ENCODE assay signal across 9 cellular contexts in genomic region chr14:77023001-77023996, GRCh38. TPM values are rescaled to one million over a fixed set of nuclear protein-coding genes. Genes with fewer than 3 reads are reported as not detected.
DNase-seq lines count a peak whose midpoint lies in the region; ATAC-seq and TF ChIP-seq lines count a peak whose summit lies in the region.
"Had no signal": no experiment of that assay in that cellular context is flagged by ENCODE, and none has a peak within 500 bp of the region (broad histone marks: within the 10 kb centered on the region; RNA-seq: fewer than 3 reads in every experiment).

No MANE protein-coding gene starts in this region.

- ATAC-seq in CD4-positive, alpha-beta T cell (ENCODE audit: poor library complexity): no peak
- ATAC-seq in GM21825 (IDR thresholded peaks at IDR 0.05; ENCODE audit: unreplicated experiment): no peak
- no peak for ATAC-seq in HG02870 (IDR thresholded peaks at IDR 0.05; ENCODE audit: unreplicated experiment)

- H3K4me3 ChIP-seq in MG63 (peak overlapping the region; percentile 73), cardiac muscle cell (peak overlapping the region; percentile 85)

- CTCF ChIA-PET in CD4-positive, alpha-beta T cell (lab: Charles Lee): interaction anchor here (0.8 to 2.1 kb wide), 11 partner anchors 9 to 147 kb away, joined by 3 to 13 read pairs (median 6); no protein-coding TSS in a partner anchor
- CTCF ChIA-PET in activated naive CD4-positive, alpha-beta T cell treated with anti-CD3 and anti-CD28 coated beads for 36 hours (lab: Charles Lee): interaction anchor here (0.8 to 3.7 kb wide), 17 partner anchors 10 to 148 kb away, joined by 3 to 23 read pairs (median 4); no protein-coding TSS in a partner anchor

- peak overlapping the region; percentile 69 for H3K4me3 Mint-ChIP-seq in CD4-positive, alpha-beta T cell
- H3K4me3 Mint-ChIP-seq in activated naive CD4-positive, alpha-beta T cell treated with anti-CD3 and anti-CD28 coated beads for 36 hours: peak overlapping the region; percentile 26

- H3K4me1 Mint-ChIP-seq in CD4-positive, alpha-beta T cell (ENCODE audit: low read depth): peaks cover 36% of the 10 kb centered on the region
- peaks cover 49% of the 10 kb centered on the region for H3K4me1 Mint-ChIP-seq in activated naive CD4-positive, alpha-beta T cell treated with anti-CD3 and anti-CD28 coated beads for 36 hours (ENCODE audit: low read depth)

- H3K36me3 Mint-ChIP-seq in CD4-positive, alpha-beta T cell (ENCODE audit: low read depth): peaks cover 25% of the 10 kb centered on the region
- peaks cover 21% of the 10 kb centered on the region for H3K36me3 Mint-ChIP-seq in activated naive CD4-positive, alpha-beta T cell treated with anti-CD3 and anti-CD28 coated beads for 36 hours (ENCODE audit: low read depth)

- no peaks in the 10 kb centered on the region for H3K9me3 ChIP-seq in CD4-positive, alpha-beta T cell (ENCODE audit: control insufficient read depth, low read length)
- H3K9me3 ChIP-seq in MG63 (no peaks in the 10 kb centered on the region), cardiac muscle cell (ENCODE audit: low read depth) (no peaks in the 10 kb centered on the region)

- H3K36me3 ChIP-seq in MG63 (peaks cover 28% of the 10 kb centered on the region), cardiac muscle cell (no peaks in the 10 kb centered on the region)

- H3K27me3 ChIP-seq in CD4-positive, alpha-beta T cell (ENCODE audit: control insufficient read depth, insufficient read depth, low read length): no peaks in the 10 kb centered on the region
- H3K27me3 ChIP-seq in MG63 (no peaks in the 10 kb centered on the region), cardiac muscle cell (no peaks in the 10 kb centered on the region)

- no peak for TF ChIP-seq CTCF in CD4-positive, alpha-beta T cell (IDR thresholded peaks at IDR 0.05)
- peak; percentile 44 for TF ChIP-seq CTCF in cardiac muscle cell (IDR thresholded peaks at IDR 0.05; ENCODE audit: low read depth, low read length)

- peak overlapping the region; percentile 90 for H3K27ac Mint-ChIP-seq in CD4-positive, alpha-beta T cell
- peak overlapping the region; percentile 86 for H3K27ac Mint-ChIP-seq in activated naive CD4-positive, alpha-beta T cell treated with anti-CD3 and anti-CD28 coated beads for 36 hours

- POLR2A ChIA-PET in CD4-positive, alpha-beta T cell (lab: Charles Lee): interaction anchor here (0.6 to 2.5 kb wide), 13 partner anchors 9 to 110 kb away, joined by 3 to 22 read pairs (median 7); no protein-coding TSS in a partner anchor

- no peaks in the 10 kb centered on the region for H3K27me3 Mint-ChIP-seq in CD4-positive, alpha-beta T cell
- no peaks in the 10 kb centered on the region for H3K27me3 Mint-ChIP-seq in activated naive CD4-positive, alpha-beta T cell treated with anti-CD3 and anti-CD28 coated beads for 36 hours (ENCODE audit: low read depth)

- no peak overlapping the region for H3K27ac ChIP-seq in CD4-positive, alpha-beta T cell (ENCODE audit: low read depth, low read length)
- peak overlapping the region; percentile 41 for H3K27ac ChIP-seq in cardiac muscle cell
- H3K27ac ChIP-seq: HL-60 had no signal

- no peaks in the 10 kb centered on the region for H3K9me3 Mint-ChIP-seq in CD4-positive, alpha-beta T cell
- H3K9me3 Mint-ChIP-seq in activated naive CD4-positive, alpha-beta T cell treated with anti-CD3 and anti-CD28 coated beads for 36 hours: no peaks in the 10 kb centered on the region

- DNase-seq in CD4-positive, alpha-beta T cell: no peak
- DNase-seq in MG63 (peak; percentile 49), cardiac muscle cell (ENCODE audit: low read depth in 1 of 2, low spot score in 1 of 2) (peak; percentile 59 to 70), retina (peak; percentile 59), NAMALWA (ENCODE audit: low spot score) (no peak)
- DNase-seq in activated naive CD4-positive, alpha-beta T cell treated with anti-CD3 and anti-CD28 coated beads for 36 hours: peak; percentile 73

- peaks cover 14% of the 10 kb centered on the region for H3K4me1 ChIP-seq in cardiac muscle cell (ENCODE audit: low read depth)

- intact Hi-C loops in CD4-positive, alpha-beta T cell (cut with DNase I, micrococcal nuclease): loop anchor here in 1 of 2 experiments (2.0 kb wide), 1 partner anchor 62 kb away; no protein-coding TSS in a partner anchor
- intact Hi-C loops in activated naive CD4-positive, alpha-beta T cell treated with anti-CD3 and anti-CD28 coated beads for 36 hours (cut with micrococcal nuclease): loop anchor here (2.0 kb wide), 1 partner anchor 28 kb away; no protein-coding TSS in a partner anchor

RNA-seq across cellular contexts. Expression of gene IRF2BPL, which starts 5.2 kb away (rescaled TPM):
- 10 to 100 TPM; 70.9 to 71.8 TPM for total RNA-seq in CD4-positive, alpha-beta T cell
- total RNA-seq in MG63 (2014; rRNA removed; shearing (Covaris generic); ENCODE audit: low replicate concordance): 18.1 and 34.9 TPM in 2 replicates
- total RNA-seq in activated naive CD4-positive, alpha-beta T cell treated with anti-CD3 and anti-CD28 coated beads for 36 hours: 10 to 100 TPM; 34.8 to 35.2 TPM
- 128 and 185 TPM in 2 replicates for total RNA-seq in cardiac muscle cell
- polyA plus RNA-seq in cardiac muscle cell: 43.7 and 88.2 TPM in 2 replicates

Comparison
In these comparisons a context has a peak if more than half of its experiments do, and no peak if none do; other contexts are left out.
1. DNase-seq: peak in MG63 (single experiment), activated naive CD4-positive, alpha-beta T cell treated with anti-CD3 and anti-CD28 coated beads for 36 hours (single experiment), cardiac muscle cell (2 of 2) and retina (single experiment); none in CD4-positive, alpha-beta T cell (0 of 10) and NAMALWA (single experiment).